ENCODE assay signal across 16 cellular contexts in genomic region chr19:41095703-41096102, GRCh38. TPM values are rescaled to one million over a fixed set of nuclear protein-coding genes. Genes with fewer than 3 reads are reported as not detected.
"Had no signal": no experiment of that assay in that cellular context is flagged by ENCODE, and none has a peak within 500 bp of the region (broad histone marks: within the 10 kb centered on the region; RNA-seq: fewer than 3 reads in every experiment).

No MANE protein-coding gene starts in this region.

- H3K4me3 Mint-ChIP-seq: activated CD4-positive, alpha-beta T cell treated with anti-CD3 and anti-CD28 coated beads, Interleukin-2, amount 10 ng/mL, durations not matched to agents 7 days and 5 days; activated naive CD4-positive, alpha-beta T cell treated with anti-CD3 and anti-CD28 coated beads for 36 hours; endodermal cell had no signal

- DNase-seq: activated CD4-positive, alpha-beta T cell treated with anti-CD3 and anti-CD28 coated beads, Interleukin-2, amount 10 ng/mL, durations not matched to agents 7 days and 5 days; activated naive CD4-positive, alpha-beta T cell treated with anti-CD3 and anti-CD28 coated beads for 36 hours; amygdala; brain microvascular endothelial cell; cerebellar nuclear complex; dermis blood vessel endothelial cell; endodermal cell; erythroblast; posterior cingulate gyrus; T1000; WERI-Rb-1 had no signal

- H3K36me3 ChIP-seq: brain microvascular endothelial cell, neutrophil, WERI-Rb-1 had no signal

- H3K9me3 ChIP-seq: neutrophil had no signal

- H3K27me3 ChIP-seq: brain microvascular endothelial cell had no signal

- H3K4me3 ChIP-seq: hepatocyte, skin epidermis had no signal

- H2AFZ ChIP-seq: hepatocyte had no signal

- H3K4me2 ChIP-seq: hepatocyte had no signal

- H3K27ac Mint-ChIP-seq: activated CD4-positive, alpha-beta T cell treated with anti-CD3 and anti-CD28 coated beads, Interleukin-2, amount 10 ng/mL, durations not matched to agents 7 days and 5 days; activated naive CD4-positive, alpha-beta T cell treated with anti-CD3 and anti-CD28 coated beads for 36 hours; endodermal cell had no signal

- H3K27ac ChIP-seq: brain microvascular endothelial cell, hepatocyte, neutrophil, skin epidermis, WERI-Rb-1 had no signal

- H3K9me3 Mint-ChIP-seq: activated naive CD4-positive, alpha-beta T cell treated with anti-CD3 and anti-CD28 coated beads for 36 hours had no signal

RNA-seq across cellular contexts. Expression of gene CYP2A13, which starts 7.5 kb away (rescaled TPM):
- total RNA-seq: activated CD4-positive, alpha-beta T cell treated with anti-CD3 and anti-CD28 coated beads, Interleukin-2, amount 10 ng/mL, durations not matched to agents 7 days and 5 days; activated naive CD4-positive, alpha-beta T cell treated with anti-CD3 and anti-CD28 coated beads for 36 hours; dermis blood vessel endothelial cell; endodermal cell; hepatocyte; lower leg skin; subcutaneous adipose tissue had no signal
- polyA plus RNA-seq: hepatocyte had no signal

RNA-seq across cellular contexts. Expression of gene CYP2F1, which starts 18.5 kb away (rescaled TPM):
- total RNA-seq: activated CD4-positive, alpha-beta T cell treated with anti-CD3 and anti-CD28 coated beads, Interleukin-2, amount 10 ng/mL, durations not matched to agents 7 days and 5 days; activated naive CD4-positive, alpha-beta T cell treated with anti-CD3 and anti-CD28 coated beads for 36 hours; dermis blood vessel endothelial cell; endodermal cell; hepatocyte; lower leg skin; subcutaneous adipose tissue had no signal
- polyA plus RNA-seq: hepatocyte had no signal
